In the genomic region with DNA sequence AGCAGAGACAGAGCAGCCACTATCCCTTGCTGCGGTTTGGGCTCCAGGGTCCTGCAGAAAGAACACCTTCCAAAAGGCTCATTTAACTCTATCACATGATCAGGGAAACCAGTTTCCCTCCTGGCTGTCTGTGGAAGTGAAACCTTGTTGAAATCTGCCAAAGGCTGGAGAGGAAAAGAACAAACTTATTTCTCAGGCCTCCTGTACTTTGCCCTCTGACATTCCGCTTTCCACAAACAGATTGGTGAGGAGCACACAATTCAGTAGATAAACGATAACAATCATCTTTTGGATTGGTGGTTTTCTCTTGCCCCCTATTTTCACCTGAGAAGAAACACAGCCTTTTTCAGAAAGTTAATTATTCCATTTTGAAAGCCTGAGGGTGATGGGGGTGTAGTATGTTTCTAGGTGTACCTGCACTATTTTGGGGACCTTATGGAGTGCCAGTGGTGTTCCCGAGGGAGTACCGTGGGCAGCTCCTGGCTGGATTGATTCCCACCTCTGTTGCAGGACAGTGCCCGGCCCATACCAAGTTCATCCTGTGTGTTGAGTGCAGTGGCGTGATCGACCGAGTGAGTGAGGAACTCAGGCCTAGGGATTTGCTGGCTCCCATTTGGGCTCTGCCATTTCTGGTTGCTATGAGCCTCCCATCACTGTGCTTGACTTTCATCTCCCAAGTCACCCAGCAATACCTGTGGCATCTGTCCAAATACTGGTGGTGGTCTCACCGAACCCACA, we compare ENCODE assay signal across 19 cellular contexts.
DNase-seq lines count a peak whose midpoint lies in the region; ATAC-seq and TF ChIP-seq lines count a peak whose summit lies in the region.
"Had no signal": no experiment of that assay in that cellular context is flagged by ENCODE, and none has a peak within 500 bp of the region (broad histone marks: within the 10 kb centered on the region; RNA-seq: fewer than 3 reads in every experiment).

No MANE protein-coding gene starts in this region.

- no TSS peak for BruUV-seq in MCF 10A (replicated peaks; lab: Mats Ljungman, UMichigan)
- no TSS peak for BruUV-seq in mammary epithelial cell (replicated peaks; lab: Mats Ljungman, UMichigan)

- H3K27me3 Mint-ChIP-seq in MCF 10A (ENCODE audit: insufficient read depth, unreplicated experiment) (no peaks in the 10 kb centered on the region), naive B cell (no peaks in the 10 kb centered on the region)

- no peak for ATAC-seq in naive B cell (ENCODE audit: low read depth in 2 of 2)
- no peak for ATAC-seq in HG02798 (IDR thresholded peaks at IDR 0.05; ENCODE audit: poor library complexity, unreplicated experiment)
- ATAC-seq in GM21390 (IDR thresholded peaks at IDR 0.05; ENCODE audit: unreplicated experiment): no peak
- ATAC-seq: GM12878 had no signal

- H3K27me3 ChIP-seq in mammary epithelial cell (ENCODE audit: insufficient read depth, low read length) (no peaks in the 10 kb centered on the region), hepatocyte (no peaks in the 10 kb centered on the region)
- H3K27me3 ChIP-seq: BLaER1, MG63 had no signal

- no peaks in the 10 kb centered on the region for H3K9me2 ChIP-seq in hepatocyte (replicated peaks; ENCODE audit: insufficient read depth)

- no peak overlapping the region for H3K9ac ChIP-seq in mammary epithelial cell (ENCODE audit: insufficient read depth, low read length)
- H3K9ac ChIP-seq: BLaER1, KMS-11 had no signal

- H3K4me2 ChIP-seq in mammary epithelial cell (ENCODE audit: insufficient read depth, low read depth, low read length): no peak overlapping the region
- H3K4me2 ChIP-seq in hepatocyte: peak overlapping the region; percentile 70
- H3K4me2 ChIP-seq: BLaER1, KMS-11 had no signal

- intact Hi-C loops in MCF 10A (cut with micrococcal nuclease) (no loop called here), mammary epithelial cell (cut with micrococcal nuclease) (no loop called here)

- DNase-seq in MCF 10A (ENCODE audit: unreplicated experiment) (no peak), mammary epithelial cell (no peak), hepatocyte (ENCODE audit: low spot score) (peak; percentile 55), naive B cell (no peak), NCI-H2227 treated with DMSO at 0.1 percent for 48 hours (lab: John Stamatoyannopoulos, UW) (no peak), GM13976 (ENCODE audit: low spot score) (no peak)
- DNase-seq: 8988T, DMS79, MG63, NCI-H1105 treated with DMSO at 0.1 percent for 48 hours, NCI-H1930, NCI-H2171 treated with DMSO at 0.1 percent for 48 hours, NCI-H524 had no signal

- H3K4me3 ChIP-seq in mammary epithelial cell (replicated peaks in 1 of 3; ENCODE audit: insufficient read depth in 1 of 3, low read depth in 2 of 3, low read length in 3 of 3): no peak overlapping the region
- no peak overlapping the region for H3K4me3 ChIP-seq in hepatocyte
- H3K4me3 ChIP-seq: BLaER1, GM12878, MG63 had no signal

- H3K27ac ChIP-seq in mammary epithelial cell (ENCODE audit: insufficient read depth, low read depth, low read length) (no peak overlapping the region), hepatocyte (peak overlapping the region; percentile 74)
- H3K27ac ChIP-seq: BLaER1, HL-60, KMS-11 had no signal

- H3K9me3 Mint-ChIP-seq in MCF 10A (ENCODE audit: unreplicated experiment): no peaks in the 10 kb centered on the region
- peaks cover 0 to 5% (median 0%) of the 10 kb centered on the region in 7 donors for H3K9me3 Mint-ChIP-seq in naive B cell

- H3K36me3 Mint-ChIP-seq in MCF 10A (ENCODE audit: insufficient read depth, unreplicated experiment) (peaks cover 5% of the 10 kb centered on the region), naive B cell (peaks cover 9 to 29% of the 10 kb centered on the region in 2 donors)

- H3K4me1 ChIP-seq in mammary epithelial cell (ENCODE audit: insufficient read depth, low read length) (peaks cover 15% of the 10 kb centered on the region), hepatocyte (ENCODE audit: insufficient read depth) (peaks cover 16% of the 10 kb centered on the region)
- H3K4me1 ChIP-seq: BLaER1 had no signal

- no peaks in the 10 kb centered on the region for H3K36me3 ChIP-seq in mammary epithelial cell (ENCODE audit: insufficient read depth, low read length)
- H3K36me3 ChIP-seq in hepatocyte (replicated peaks; ENCODE audit: insufficient read depth, low read depth): no peaks in the 10 kb centered on the region

- H2AFZ ChIP-seq in mammary epithelial cell (ENCODE audit: low read depth, low read length) (no peak overlapping the region), hepatocyte (no peak overlapping the region)

- no peak overlapping the region for H3K4me3 Mint-ChIP-seq in MCF 10A (ENCODE audit: unreplicated experiment)
- peak overlapping the region in 1 of 8 donors; percentile 16 for H3K4me3 Mint-ChIP-seq in naive B cell

- TF ChIP-seq CTCF in MCF 10A (IDR thresholded peaks at IDR 0.05; ENCODE audit: unreplicated experiment) (no peak), mammary epithelial cell (conservative IDR thresholded peaks at IDR 0.05 in 1 of 2, IDR thresholded peaks at IDR 0.05 in 1 of 2; ENCODE audit: extremely low read depth in 1 of 2, insufficient read depth in 1 of 2, low read depth in 1 of 2, low read length in 2 of 2) (no peak), hepatocyte (IDR thresholded peaks at IDR 0.05; ENCODE audit: poor library complexity) (no peak), GM13976 (IDR thresholded peaks at IDR 0.05; ENCODE audit: borderline replicate concordance, control extremely low read depth, extremely low read depth, insufficient read depth, missing control alignments) (no peak)

- H3K9me3 ChIP-seq in mammary epithelial cell (replicated peaks; ENCODE audit: insufficient read depth, low read length) (no peaks in the 10 kb centered on the region), hepatocyte (ENCODE audit: low read depth) (no peaks in the 10 kb centered on the region)
- H3K9me3 ChIP-seq: MG63 had no signal

- H3K4me1 Mint-ChIP-seq in MCF 10A (ENCODE audit: insufficient read depth, unreplicated experiment): peaks cover 11% of the 10 kb centered on the region
- H3K4me1 Mint-ChIP-seq in naive B cell: peaks cover 43 to 56% (median 56%) of the 10 kb centered on the region in 3 donors

- H3K27ac Mint-ChIP-seq in MCF 10A (ENCODE audit: low read depth, unreplicated experiment) (peak overlapping the region; percentile 46), naive B cell (peak overlapping the region in 4 of 6 donors; percentile 32 to 64 (median 60))

- H3K79me2 ChIP-seq in mammary epithelial cell (ENCODE audit: insufficient read depth, low read length) (peaks cover 48% of the 10 kb centered on the region), hepatocyte (peaks cover 32% of the 10 kb centered on the region)

- H4K20me1 ChIP-seq in mammary epithelial cell (ENCODE audit: insufficient read depth, low read length) (no peaks in the 10 kb centered on the region), hepatocyte (ENCODE audit: insufficient read depth, poor library complexity, severe bottlenecking) (no peaks in the 10 kb centered on the region)

- dilution Hi-C loops in mammary epithelial cell (cut with HindIII; ENCODE audit: low sequenced_read_pairs): no loop called here

- POLR2A ChIA-PET in MCF 10A (lab: Yijun Ruan, JAX): interaction anchor here (0.9 kb wide), 1 partner anchor 19 kb away, joined by 3 read pairs; no protein-coding TSS in a partner anchor

- 96% methylated on average over 10 of the region's 10 CpGs for WGBS in mammary epithelial cell (ENCODE audit: low coverage, missing lambda C conversion rate)
- WGBS in hepatocyte (ENCODE audit: low lambda C conversion rate, missing lambda C conversion rate): 87% methylated on average over 10 of the region's 10 CpGs

- CTCF ChIA-PET in MCF 10A (lab: Yijun Ruan, JAX) (interaction anchor here (1.1 kb wide), 1 partner anchor 19 kb away, joined by 3 read pairs; no protein-coding TSS in a partner anchor), mammary epithelial cell (lab: Charles Lee; ENCODE audit: low non-redundant PET) (no interaction called here)

- in situ Hi-C loops in mammary epithelial cell (cut with MboI; ENCODE audit: low sequenced_read_pairs in 2 of 2): no loop called here
- in situ Hi-C loops in GM13976 (cut with MboI; ENCODE audit: low sequenced_read_pairs, unreplicated experiment): no loop called here
